8 cellular contexts compared by ENCODE assay signal in the genomic region with DNA sequence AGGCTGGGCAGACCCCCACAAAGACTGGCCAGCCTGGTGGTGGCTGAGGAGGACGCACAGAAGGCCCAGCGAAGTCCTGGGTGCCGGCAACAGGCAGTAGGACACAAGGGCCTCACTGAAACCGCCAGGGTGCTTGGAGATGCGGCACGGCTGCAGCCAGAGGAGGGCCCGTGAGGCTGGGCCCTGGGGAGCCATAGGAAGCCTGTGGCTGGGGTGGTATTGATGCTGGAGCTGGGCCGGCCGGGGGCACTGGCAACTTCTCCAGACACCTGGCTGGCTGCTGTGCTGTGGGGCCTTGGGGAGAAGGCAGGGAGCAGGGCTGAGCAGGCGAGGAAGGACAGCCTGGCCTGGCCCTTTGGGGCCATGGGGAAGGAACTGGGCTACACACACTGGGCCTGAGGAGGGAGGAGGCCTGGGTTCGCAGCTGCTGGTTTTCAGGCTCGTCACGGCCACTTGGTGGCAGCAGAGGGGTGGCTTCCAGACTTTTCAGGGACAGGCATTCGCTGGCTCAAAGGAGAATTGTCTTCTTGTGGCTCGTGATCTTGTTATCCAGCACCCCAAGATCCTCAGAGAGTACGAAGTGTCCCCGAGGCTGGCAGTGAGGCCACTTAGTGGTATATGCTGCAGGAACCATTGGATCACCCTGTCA. TPM values are rescaled to one million over a fixed set of nuclear protein-coding genes. Genes with fewer than 3 reads are reported as not detected.
DNase-seq lines count a peak whose midpoint lies in the region; ATAC-seq, FAIRE-seq and TF ChIP-seq lines count a peak whose summit lies in the region.

No MANE protein-coding gene starts in this region.

- H3K4me3 Mint-ChIP-seq in activated B cell treated with CpG ODN at 0.5 μM for 24 hours, result no peak overlapping the region

- no peaks in the 10 kb centered on the region for H3K27me3 ChIP-seq in bronchial epithelial cell (ENCODE audit: control insufficient read depth, insufficient read depth, low read length)

- H3K27ac Mint-ChIP-seq in activated B cell treated with CpG ODN at 0.5 μM for 24 hours, result no peak overlapping the region

- H3K4me3 ChIP-seq in bronchial epithelial cell (ENCODE audit: low read depth, low read length), result no peak overlapping the region

- no peak for FAIRE-seq in bronchial epithelial cell (lab: Jason Lieb, UNC)

- no peaks in the 10 kb centered on the region for H3K36me3 Mint-ChIP-seq in activated B cell treated with CpG ODN at 0.5 μM for 24 hours (ENCODE audit: low read depth)

- CTCF ChIA-PET in activated B cell treated with CpG ODN at 0.5 μM for 24 hours (lab: Charles Lee), result interaction anchor here (1.0 to 5.5 kb wide), 10 partner anchors 9 to 522 kb away, joined by 3 to 37 read pairs (median 4); partner anchors contain the start of gene DUSP9

- no peaks in the 10 kb centered on the region for H3K4me1 Mint-ChIP-seq in activated B cell treated with CpG ODN at 0.5 μM for 24 hours

- ATAC-seq in activated B cell treated with CpG ODN at 0.5 μM for 24 hours (ENCODE audit: low read depth) (peak; percentile 68), GM21737 (IDR thresholded peaks at IDR 0.05; ENCODE audit: unreplicated experiment) (no peak)

- TF ChIP-seq CTCF in activated B cell treated with CpG ODN at 0.5 μM for 24 hours (IDR thresholded peaks at IDR 0.05) (no peak), bronchial epithelial cell (IDR thresholded peaks at IDR 0.05; ENCODE audit: insufficient read depth, low read length, severe bottlenecking) (peak; percentile 77)

- intact Hi-C loops in activated B cell treated with CpG ODN at 0.5 μM for 24 hours (cut with micrococcal nuclease), result loop anchor here (1.0 to 2.0 kb wide), 6 partner anchors 28 to 114 kb away; partner anchors contain the start of gene CCNQ

- H3K36me3 ChIP-seq in bronchial epithelial cell (ENCODE audit: control insufficient read depth, insufficient read depth, low read length), result no peaks in the 10 kb centered on the region

- H3K27me3 Mint-ChIP-seq in activated B cell treated with CpG ODN at 0.5 μM for 24 hours, result no peaks in the 10 kb centered on the region

- no peaks in the 10 kb centered on the region for H3K9me3 Mint-ChIP-seq in activated B cell treated with CpG ODN at 0.5 μM for 24 hours

- peak; percentile 28 to 59 for DNase-seq in NCI-H526 (lab: John Stamatoyannopoulos, UW)
- no peak for DNase-seq in NCI-H526 treated with DMSO at 0.1 percent for 48 hours (lab: John Stamatoyannopoulos, UW)
- peak; percentile 66 for DNase-seq in NAMALWA (ENCODE audit: low spot score)
- peak; percentile 49 for DNase-seq in activated B cell treated with CpG ODN at 0.5 μM for 24 hours
- DNase-seq in bronchial epithelial cell (ENCODE audit: low read depth), result peak; percentile 22
- peak; percentile 4 for DNase-seq in kidney glomerular epithelial cell (lab: John Stamatoyannopoulos, UW)
- peak; percentile 62 for DNase-seq in stimulated activated CD4-positive, alpha-beta T cell treated with anti-CD3 and anti-CD28 coated beads, Interleukin-4, amount 100 ng/mL, for 24 hours

- POLR2A ChIA-PET in activated B cell treated with CpG ODN at 0.5 μM for 24 hours (lab: Charles Lee), result interaction anchor here (0.6 kb wide), 1 partner anchor 103 kb away, joined by 9 read pairs; no protein-coding TSS in a partner anchor

RNA-seq across cellular contexts. Expression of gene ATP2B3, which starts 37.2 kb away (rescaled TPM):
- not detected in 2 replicates for total RNA-seq in activated B cell treated with CpG ODN at 0.5 μM for 24 hours
- total RNA-seq in bronchial epithelial cell, result not detected in 2 replicates

RNA-seq across cellular contexts. Expression of gene CCNQ, which starts 44.3 kb away (rescaled TPM):
- total RNA-seq in activated B cell treated with CpG ODN at 0.5 μM for 24 hours (25.3 and 25.8 TPM in 2 replicates), bronchial epithelial cell (37.1 and 53.4 TPM in 2 replicates)

RNA-seq across cellular contexts. Expression of gene BGN, which starts 59.9 kb away (rescaled TPM):
- total RNA-seq in activated B cell treated with CpG ODN at 0.5 μM for 24 hours (not detected in 2 replicates), bronchial epithelial cell (0.26 TPM in 1 of 2 replicates, not detected in the other)
